8 cellular contexts compared by ENCODE assay signal in genomic region chr16:53952215-53953208, GRCh38.
DNase-seq lines count a peak whose midpoint lies in the region; ATAC-seq and TF ChIP-seq lines count a peak whose summit lies in the region.

No MANE protein-coding gene starts in this region.

- in situ Hi-C loops in astrocyte of the cerebellum (cut with HindIII; ENCODE audit: low sequenced_read_pairs) = no loop called here

- H3K27ac Mint-ChIP-seq in activated CD4-positive, alpha-beta T cell treated with anti-CD3 and anti-CD28 coated beads, Interleukin-2, amount 10 ng/mL, durations not matched to agents 7 days and 5 days = peak overlapping the region; percentile 85

- TF ChIP-seq CTCF in astrocyte of the cerebellum (IDR thresholded peaks at IDR 0.05; ENCODE audit: low read depth, low read length, missing control alignments) = no peak

- no peak overlapping the region for H3K4me3 ChIP-seq in astrocyte of the cerebellum (ENCODE audit: low read depth, low read length)

- H3K9me3 Mint-ChIP-seq in activated CD4-positive, alpha-beta T cell treated with anti-CD3 and anti-CD28 coated beads, Interleukin-2, amount 10 ng/mL, durations not matched to agents 7 days and 5 days = no peaks in the 10 kb centered on the region

- peak overlapping the region; percentile 43 for H3K4me3 Mint-ChIP-seq in activated CD4-positive, alpha-beta T cell treated with anti-CD3 and anti-CD28 coated beads, Interleukin-2, amount 10 ng/mL, durations not matched to agents 7 days and 5 days

- peaks cover 8% of the 10 kb centered on the region for H3K36me3 Mint-ChIP-seq in activated CD4-positive, alpha-beta T cell treated with anti-CD3 and anti-CD28 coated beads, Interleukin-2, amount 10 ng/mL, durations not matched to agents 7 days and 5 days (ENCODE audit: low read depth)

- POLR2A ChIA-PET in activated CD4-positive, alpha-beta T cell treated with anti-CD3 and anti-CD28 coated beads, Interleukin-2, amount 10 ng/mL, durations not matched to agents 7 days and 5 days (lab: Charles Lee) = no interaction called here

- no peak for DNase-seq in activated CD4-positive, alpha-beta T cell treated with anti-CD3 and anti-CD28 coated beads, Interleukin-2, amount 10 ng/mL, durations not matched to agents 7 days and 5 days
- no peak for DNase-seq in activated CD4-positive, alpha-beta T cell treated with anti-CD3 and anti-CD28 coated beads, Interleukin-2, amount 50 U/mL, for 1 hour
- DNase-seq in astrocyte of the cerebellum (ENCODE audit: low read depth) (peak; percentile 33), renal cortical epithelial cell (ENCODE audit: low read depth) (peak; percentile 43), NCI-H2081 (lab: John Stamatoyannopoulos, UW) (no peak), HuH-7.5 (ENCODE audit: low spot score) (no peak), KG1 (lab: John Stamatoyannopoulos, UW) (no peak)

- H3K27me3 Mint-ChIP-seq in activated CD4-positive, alpha-beta T cell treated with anti-CD3 and anti-CD28 coated beads, Interleukin-2, amount 10 ng/mL, durations not matched to agents 7 days and 5 days = no peaks in the 10 kb centered on the region

- ATAC-seq in HG03378 (IDR thresholded peaks at IDR 0.05; ENCODE audit: unreplicated experiment) = peak; percentile 68

- CTCF ChIA-PET in activated CD4-positive, alpha-beta T cell treated with anti-CD3 and anti-CD28 coated beads, Interleukin-2, amount 10 ng/mL, durations not matched to agents 7 days and 5 days (lab: Charles Lee) = no interaction called here

- H3K4me1 Mint-ChIP-seq in activated CD4-positive, alpha-beta T cell treated with anti-CD3 and anti-CD28 coated beads, Interleukin-2, amount 10 ng/mL, durations not matched to agents 7 days and 5 days = peaks cover 23% of the 10 kb centered on the region

Comparison
In these comparisons a context has a peak if more than half of its experiments do, and no peak if none do; other contexts are left out.
1. DNase-seq: peak in astrocyte of the cerebellum (single experiment) and renal cortical epithelial cell (single experiment); none in activated CD4-positive, alpha-beta T cell treated with anti-CD3 and anti-CD28 coated beads, Interleukin-2, amount 10 ng/mL, durations not matched to agents 7 days and 5 days (single experiment), activated CD4-positive, alpha-beta T cell treated with anti-CD3 and anti-CD28 coated beads, Interleukin-2, amount 50 U/mL, for 1 hour (single experiment), NCI-H2081 (0 of 2), HuH-7.5 (single experiment) and KG1 (single experiment).